22 cellular contexts compared by ENCODE assay signal in genomic region chr5:160061770-160062169, GRCh38.
"Had no signal": no experiment of that assay in that cellular context is flagged by ENCODE, and none has a peak within 500 bp of the region (broad histone marks: within the 10 kb centered on the region; RNA-seq: fewer than 3 reads in every experiment).

No MANE protein-coding gene starts in this region.

- H3K4me1 Mint-ChIP-seq: activated B cell treated with CpG ODN at 0.5 μM for 24 hours; activated CD4-positive, alpha-beta T cell treated with anti-CD3 and anti-CD28 coated beads, Interleukin-2, amount 10 ng/mL, durations not matched to agents 7 days and 5 days; activated naive CD4-positive, alpha-beta T cell treated with anti-CD3 and anti-CD28 coated beads, Interleukin-2, amount 10 ng/mL, durations not matched to agents 7 days and 5 days; activated naive CD8-positive, alpha-beta T cell treated with anti-CD3 and anti-CD28 coated beads for 36 hours had no signal

- H3K9me3 Mint-ChIP-seq: activated B cell treated with CpG ODN at 0.5 μM for 24 hours; activated CD4-positive, alpha-beta memory T cell treated with anti-CD3 and anti-CD28 coated beads for 36 hours; activated CD4-positive, alpha-beta T cell treated with anti-CD3 and anti-CD28 coated beads, Interleukin-2, amount 10 ng/mL, durations not matched to agents 7 days and 5 days; activated naive CD4-positive, alpha-beta T cell treated with anti-CD3 and anti-CD28 coated beads, Interleukin-2, amount 10 ng/mL, durations not matched to agents 7 days and 5 days; activated naive CD8-positive, alpha-beta T cell treated with anti-CD3 and anti-CD28 coated beads for 36 hours; activated T-helper 17 cell treated with anti-CD3 and anti-CD28 coated beads, Interleukin-2, amount 50 U/mL, for 72 hours; T-helper 1 cell treated with Interleukin-12 subunit alpha and Interleukin-12 subunit beta and Interleukin-4 antibody, amounts not matched to agents 30 μg/mL and 1 μg/mL, for 36 hours had no signal

- H3K27me3 Mint-ChIP-seq: activated B cell treated with CpG ODN at 0.5 μM for 24 hours; activated CD4-positive, alpha-beta memory T cell treated with anti-CD3 and anti-CD28 coated beads for 36 hours; activated CD4-positive, alpha-beta T cell treated with anti-CD3 and anti-CD28 coated beads, Interleukin-2, amount 10 ng/mL, durations not matched to agents 7 days and 5 days; activated naive CD4-positive, alpha-beta T cell treated with anti-CD3 and anti-CD28 coated beads, Interleukin-2, amount 10 ng/mL, durations not matched to agents 7 days and 5 days; activated naive CD8-positive, alpha-beta T cell treated with anti-CD3 and anti-CD28 coated beads for 36 hours; activated T-helper 17 cell treated with anti-CD3 and anti-CD28 coated beads, Interleukin-2, amount 50 U/mL, for 72 hours had no signal

- H3K9ac ChIP-seq: KMS-11 had no signal

- H3K27me3 ChIP-seq: brain microvascular endothelial cell had no signal

- H3K27ac Mint-ChIP-seq: activated B cell treated with CpG ODN at 0.5 μM for 24 hours; activated CD4-positive, alpha-beta memory T cell treated with anti-CD3 and anti-CD28 coated beads for 36 hours; activated naive CD4-positive, alpha-beta T cell treated with anti-CD3 and anti-CD28 coated beads, Interleukin-2, amount 10 ng/mL, durations not matched to agents 7 days and 5 days; activated naive CD8-positive, alpha-beta T cell treated with anti-CD3 and anti-CD28 coated beads for 36 hours; activated T-helper 17 cell treated with anti-CD3 and anti-CD28 coated beads, Interleukin-2, amount 50 U/mL, for 72 hours; T-helper 1 cell treated with Interleukin-12 subunit alpha and Interleukin-12 subunit beta and Interleukin-4 antibody, amounts not matched to agents 30 μg/mL and 1 μg/mL, for 36 hours had no signal

- DNase-seq: activated B cell treated with CpG ODN at 0.5 μM for 24 hours; activated CD4-positive, alpha-beta memory T cell treated with anti-CD3 and anti-CD28 coated beads for 36 hours; activated CD4-positive, alpha-beta T cell treated with anti-CD3 and anti-CD28 coated beads, Interleukin-2, amount 10 ng/mL, durations not matched to agents 7 days and 5 days; activated CD8-positive, alpha-beta memory T cell treated with anti-CD3 and anti-CD28 coated beads for 24 hours; activated gamma-delta T cell treated with Interleukin-2 at 50 U/mL for 16 hours; activated naive CD4-positive, alpha-beta T cell treated with anti-CD3 and anti-CD28 coated beads, Interleukin-2, amount 10 ng/mL, durations not matched to agents 7 days and 5 days; activated naive CD8-positive, alpha-beta T cell treated with anti-CD3 and anti-CD28 coated beads for 36 hours; activated T-cell treated with anti-CD3 and anti-CD28 coated beads for 4 hours; activated T-cell treated with anti-CD3 and anti-CD28 coated beads, Interleukin-2, amount 50 U/mL, for 48 hours; brain microvascular endothelial cell; cerebellar nuclear complex; NCI-H1092; NCI-H1417; NCI-H2029 treated with DMSO at 0.1 percent for 48 hours; NCI-H510A treated with DMSO at 0.1 percent for 48 hours; NCI-H69; PC-3; SHP77 treated with DMSO at 0.1 percent for 48 hours; T-helper 9 cell had no signal

- H3K4me3 Mint-ChIP-seq: activated B cell treated with CpG ODN at 0.5 μM for 24 hours; activated CD4-positive, alpha-beta memory T cell treated with anti-CD3 and anti-CD28 coated beads for 36 hours; activated CD4-positive, alpha-beta T cell treated with anti-CD3 and anti-CD28 coated beads, Interleukin-2, amount 10 ng/mL, durations not matched to agents 7 days and 5 days; activated naive CD4-positive, alpha-beta T cell treated with anti-CD3 and anti-CD28 coated beads, Interleukin-2, amount 10 ng/mL, durations not matched to agents 7 days and 5 days; activated naive CD8-positive, alpha-beta T cell treated with anti-CD3 and anti-CD28 coated beads for 36 hours; activated T-helper 17 cell treated with anti-CD3 and anti-CD28 coated beads, Interleukin-2, amount 50 U/mL, for 72 hours; T-helper 1 cell treated with Interleukin-12 subunit alpha and Interleukin-12 subunit beta and Interleukin-4 antibody, amounts not matched to agents 30 μg/mL and 1 μg/mL, for 36 hours had no signal

- H3K27ac ChIP-seq: brain microvascular endothelial cell, KMS-11 had no signal
